Comparison of ENCODE assay signal across 8 cellular contexts in the genomic region with DNA sequence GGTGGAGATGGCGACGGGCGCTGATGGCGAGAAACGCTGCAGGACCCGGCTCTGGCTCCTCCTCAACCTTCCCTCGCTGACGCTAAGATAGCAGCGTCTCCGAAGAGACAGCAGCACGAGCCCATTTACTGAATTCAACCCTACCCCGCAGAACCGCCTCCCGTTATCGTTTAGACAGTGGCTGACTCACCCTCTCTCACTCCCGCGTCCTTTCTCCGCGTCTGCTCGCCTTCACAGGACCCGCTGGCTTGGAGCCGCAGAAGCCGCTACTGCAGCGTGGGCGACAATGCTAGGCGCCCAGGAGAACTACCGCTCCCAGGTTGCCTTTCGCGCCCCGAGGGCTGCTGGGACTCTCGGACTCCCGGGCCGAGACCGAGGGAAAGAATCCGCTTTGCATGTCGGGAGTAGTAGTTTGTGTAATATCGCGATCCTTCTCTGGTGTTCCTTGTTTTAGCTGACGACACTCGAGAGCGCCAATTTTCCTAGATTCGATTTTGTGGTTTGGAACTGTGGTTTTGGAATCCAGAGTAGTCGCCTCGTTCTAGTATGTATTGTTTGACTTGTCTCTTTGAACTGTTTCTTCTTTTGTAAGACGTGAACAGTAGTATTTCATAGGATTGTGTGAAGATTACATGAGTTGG. TPM values are rescaled to one million over a fixed set of nuclear protein-coding genes. Genes with fewer than 3 reads are reported as not detected.
A peak's percentile ranks its signal among the peaks of the same experiment; 100 is the strongest.
DNase-seq lines count a peak whose midpoint lies in the region; ATAC-seq, FAIRE-seq and TF ChIP-seq lines count a peak whose summit lies in the region.

A gene with protein sequence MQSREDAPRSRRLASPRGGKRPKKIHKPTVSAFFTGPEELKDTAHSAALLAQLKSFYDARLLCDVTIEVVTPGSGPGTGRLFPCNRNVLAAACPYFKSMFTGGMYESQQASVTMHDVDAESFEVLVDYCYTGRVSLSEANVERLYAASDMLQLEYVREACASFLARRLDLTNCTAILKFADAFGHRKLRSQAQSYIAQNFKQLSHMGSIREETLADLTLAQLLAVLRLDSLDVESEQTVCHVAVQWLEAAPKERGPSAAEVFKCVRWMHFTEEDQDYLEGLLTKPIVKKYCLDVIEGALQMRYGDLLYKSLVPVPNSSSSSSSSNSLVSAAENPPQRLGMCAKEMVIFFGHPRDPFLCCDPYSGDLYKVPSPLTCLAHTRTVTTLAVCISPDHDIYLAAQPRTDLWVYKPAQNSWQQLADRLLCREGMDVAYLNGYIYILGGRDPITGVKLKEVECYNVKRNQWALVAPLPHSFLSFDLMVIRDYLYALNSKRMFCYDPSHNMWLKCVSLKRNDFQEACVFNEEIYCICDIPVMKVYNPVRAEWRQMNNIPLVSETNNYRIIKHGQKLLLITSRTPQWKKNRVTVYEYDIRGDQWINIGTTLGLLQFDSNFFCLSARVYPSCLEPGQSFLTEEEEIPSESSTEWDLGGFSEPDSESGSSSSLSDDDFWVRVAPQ (minus strand): TSS at position 291 of the 641 bp plus-strand sequence. CDS start 291 bp downstream, outside the sequence.

- peak within 1 kb of the TSS; percentile 39 to 82 for H3K27ac ChIP-seq in kidney (ENCODE audit: low read depth in 2 of 2, low read length in 2 of 2)

- POLR2A ChIA-PET in activated CD4-positive, alpha-beta T cell treated with anti-CD3 and anti-CD28 coated beads for 36 hours (lab: Charles Lee), result interaction anchor here (0.6 to 0.7 kb wide), 2 partner anchors 48 to 361 kb away, joined by 4 read pairs; no protein-coding TSS in a partner anchor

- CTCF ChIA-PET in activated CD4-positive, alpha-beta T cell treated with anti-CD3 and anti-CD28 coated beads for 36 hours (lab: Charles Lee), result interaction anchor here (0.7 to 1.0 kb wide), 3 partner anchors 50 to 63 kb away, joined by 3 read pairs; partner anchors contain the start of gene KBTBD7

- H3K27me3 ChIP-seq in BE2C, result no peaks in the 10 kb centered on the region

- H3K9me3 ChIP-seq in BE2C (no peaks in the 10 kb centered on the region), kidney (ENCODE audit: control insufficient read depth in 1 of 2, low read length in 2 of 2) (no peaks in the 10 kb centered on the region)

- peaks cover 46% of the 10 kb centered on the region for H3K4me1 Mint-ChIP-seq in activated CD4-positive, alpha-beta T cell treated with anti-CD3 and anti-CD28 coated beads for 36 hours

- H3K4me1 ChIP-seq in BE2C (no peaks in the 10 kb centered on the region; the same call in 1 of the 2 replicates), kidney (ENCODE audit: control insufficient read depth in 1 of 2, insufficient read depth in 1 of 2, low read depth in 1 of 2, low read length in 2 of 2) (peaks cover 13 to 14% of the 10 kb centered on the region in 2 donors)

- H3K4me3 ChIP-seq in BE2C (ENCODE audit: low read depth, low read length), result peak within 1 kb of the TSS; percentile 93
- peak within 1 kb of the TSS; percentile 75 for H3K4me3 ChIP-seq in choroid plexus epithelial cell (ENCODE audit: low read depth, low read length)
- peak within 1 kb of the TSS; percentile 88 to 96 for H3K4me3 ChIP-seq in kidney (ENCODE audit: low read length in 2 of 2)

- peak; percentile 97 for DNase-seq in BE2C
- peak; percentile 68 for DNase-seq in GM19239 (ENCODE audit: insufficient read length, low spot score)
- DNase-seq in NCI-H510A treated with DMSO at 0.1 percent for 48 hours (lab: John Stamatoyannopoulos, UW), result peak; percentile 30
- DNase-seq in activated CD4-positive, alpha-beta T cell treated with anti-CD3 and anti-CD28 coated beads for 36 hours, result peak; percentile 98
- peak; percentile 99 for DNase-seq in choroid plexus epithelial cell (ENCODE audit: low read depth)
- peak; percentile 98 for DNase-seq in kidney
- DNase-seq in stimulated activated CD4-positive, alpha-beta T cell treated with anti-CD3 and anti-CD28 coated beads, Interleukin-15, amount 100 ng/mL, for 1 hour (ENCODE audit: low read depth in 1 of 2, low spot score in 1 of 2), result peak; percentile 79 to 83

- H3K9ac ChIP-seq in kidney (ENCODE audit: low read length in 2 of 2), result peak within 1 kb of the TSS; percentile 68 to 71

- peak; percentile 94 for ATAC-seq in HG03442 (IDR thresholded peaks at IDR 0.05; ENCODE audit: unreplicated experiment)
- ATAC-seq in activated CD4-positive, alpha-beta T cell treated with anti-CD3 and anti-CD28 coated beads for 36 hours, result peak; percentile 95

- H3K9me3 Mint-ChIP-seq in activated CD4-positive, alpha-beta T cell treated with anti-CD3 and anti-CD28 coated beads for 36 hours (ENCODE audit: low read depth), result no peaks in the 10 kb centered on the region

- intact Hi-C loops in activated CD4-positive, alpha-beta T cell treated with anti-CD3 and anti-CD28 coated beads for 36 hours (cut with DNase I, micrococcal nuclease), result loop anchor here (1.0 to 10.0 kb wide), 10 partner anchors 62 to 1138 kb away; partner anchors contain the start of genes KBTBD7 (in 2 of the 2), MTRF1 (in 2 of the 2), NAA16 (in 2 of the 2) and WBP4 (in 2 of the 2)
- intact Hi-C loops in kidney (cut with DNase I), result no loop called here

- no peaks in the 10 kb centered on the region for H3K27me3 Mint-ChIP-seq in activated CD4-positive, alpha-beta T cell treated with anti-CD3 and anti-CD28 coated beads for 36 hours

- peak within 1 kb of the TSS; percentile 92 for H3K4me3 Mint-ChIP-seq in activated CD4-positive, alpha-beta T cell treated with anti-CD3 and anti-CD28 coated beads for 36 hours

- H3K36me3 Mint-ChIP-seq in activated CD4-positive, alpha-beta T cell treated with anti-CD3 and anti-CD28 coated beads for 36 hours (ENCODE audit: low read depth), result peaks cover 10% of the 10 kb centered on the region

- peak within 1 kb of the TSS; percentile 93 for H3K27ac Mint-ChIP-seq in activated CD4-positive, alpha-beta T cell treated with anti-CD3 and anti-CD28 coated beads for 36 hours

- TF ChIP-seq CTCF in BE2C (IDR thresholded peaks at IDR 0.05; ENCODE audit: low read depth, low read length) (no peak), choroid plexus epithelial cell (conservative IDR thresholded peaks at IDR 0.05; ENCODE audit: low read depth, low read length) (no peak), kidney (IDR thresholded peaks at IDR 0.05; ENCODE audit: borderline replicate concordance, extremely low read depth, insufficient read depth) (peak; percentile 17)

- H3K36me3 ChIP-seq in BE2C (peaks cover 7% of the 10 kb centered on the region; the same call in 1 of the 2 replicates), kidney (ENCODE audit: control insufficient read depth in 1 of 2, insufficient read depth in 2 of 2, low read length in 2 of 2) (no peaks in the 10 kb centered on the region)

- FAIRE-seq in GM19239 (lab: Jason Lieb, UNC), result peak; percentile 94
- peak; percentile 90 for FAIRE-seq in kidney (lab: Jason Lieb, UNC)

RNA-seq across cellular contexts. Expression of the gene that starts here (rescaled TPM):
- polyA plus RNA-seq in BE2C (2012; ENCODE audit: insufficient read depth, insufficient read length, low read depth), result 28.2 TPM
- total RNA-seq in activated CD4-positive, alpha-beta T cell treated with anti-CD3 and anti-CD28 coated beads for 36 hours, result 1 to 10 TPM; 3.4 to 4.4 TPM
- 9.3 TPM for total RNA-seq in kidney
- 4.7 TPM for polyA plus RNA-seq in kidney (ENCODE audit: insufficient read depth, low read depth, low replicate concordance)

Comparison
In these comparisons a context has a peak if more than half of its experiments do, and no peak if none do; other contexts are left out.
1. Peak in every context shown above with its lines: DNase-seq, ATAC-seq, H3K4me3 ChIP-seq and H3K27ac ChIP-seq.
2. DNase-seq: peak in every context shown above with its lines; median percentile 99 in choroid plexus epithelial cell; 98 in activated CD4-positive, alpha-beta T cell treated with anti-CD3 and anti-CD28 coated beads for 36 hours; 98 in kidney; 97 in BE2C; 81 in stimulated activated CD4-positive, alpha-beta T cell treated with anti-CD3 and anti-CD28 coated beads, Interleukin-15, amount 100 ng/mL, for 1 hour; 68 in GM19239; 30 in NCI-H510A treated with DMSO at 0.1 percent for 48 hours.